ENCODE assay signal across 8 cellular contexts in the genomic region with DNA sequence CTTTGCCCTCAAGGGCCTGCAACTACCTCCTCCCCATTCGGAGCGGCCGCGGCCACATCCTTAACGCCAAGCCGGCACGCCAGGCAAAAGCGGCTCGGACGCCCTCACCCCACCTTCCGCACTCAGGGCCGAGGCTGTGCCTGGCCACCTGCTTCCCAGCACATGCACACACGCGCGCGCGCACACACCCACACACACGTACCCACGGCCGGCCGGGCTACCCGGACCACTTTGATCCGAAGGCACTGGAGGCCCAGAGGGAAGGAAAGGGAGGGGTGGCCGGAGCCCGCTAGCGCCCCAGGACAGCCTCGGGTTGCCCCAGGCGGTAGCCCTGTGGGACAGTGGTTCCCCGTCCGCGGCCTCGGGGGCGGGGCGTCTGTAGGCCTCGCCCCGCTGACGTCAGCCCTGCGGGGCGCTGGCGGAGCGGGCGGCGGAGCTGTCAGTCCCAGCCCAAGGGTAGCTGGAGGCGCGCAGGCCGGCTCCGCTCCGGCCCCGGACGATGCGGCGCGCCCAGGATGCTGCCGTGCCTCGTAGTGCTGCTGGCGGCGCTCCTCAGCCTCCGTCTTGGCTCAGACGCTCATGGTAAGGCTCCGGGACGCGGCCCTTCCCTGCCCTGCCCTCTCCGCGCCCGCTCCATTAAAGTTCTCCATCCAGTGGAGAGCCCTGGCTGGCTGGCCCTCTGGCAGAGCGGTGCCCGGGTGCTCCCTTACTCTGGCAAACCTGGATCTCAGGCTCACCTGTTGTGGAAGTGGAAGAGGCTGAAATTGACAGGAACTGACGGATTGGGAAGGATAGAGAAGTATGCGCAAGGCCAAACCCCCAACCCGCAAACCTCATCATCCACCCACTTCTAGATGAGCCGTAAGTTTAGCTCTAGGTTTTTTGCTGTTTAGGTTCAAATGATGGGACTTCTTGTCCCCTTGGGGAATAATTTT. TPM values are rescaled to one million over a fixed set of nuclear protein-coding genes. Genes with fewer than 3 reads are reported as not detected.
DNase-seq lines count a peak whose midpoint lies in the region; ATAC-seq and TF ChIP-seq lines count a peak whose summit lies in the region.

IL10RA (plus strand) TSS at position 442 of the 935 bp plus-strand sequence; CDS start at position 516, 74 bp downstream.

- H3K9me3 Mint-ChIP-seq in activated T-helper 17 cell treated with anti-CD3 and anti-CD28 coated beads, Interleukin-2, amount 50 U/mL, for 72 hours: no peaks in the 10 kb centered on the region

- peak within 1 kb of the TSS; percentile 90 for H3K4me3 Mint-ChIP-seq in activated T-helper 17 cell treated with anti-CD3 and anti-CD28 coated beads, Interleukin-2, amount 50 U/mL, for 72 hours

- H3F3A ChIP-seq in OCI-LY1 (ENCODE audit: insufficient read depth, low read length): no peaks in the 10 kb centered on the region

- H4K20me1 ChIP-seq in OCI-LY1 (ENCODE audit: insufficient read depth, low read length): no peaks in the 10 kb centered on the region

- H3K79me2 ChIP-seq in OCI-LY1 (ENCODE audit: insufficient read depth, low read length): no peaks in the 10 kb centered on the region

- no peaks in the 10 kb centered on the region for H3K27me3 Mint-ChIP-seq in activated T-helper 17 cell treated with anti-CD3 and anti-CD28 coated beads, Interleukin-2, amount 50 U/mL, for 72 hours

- in situ Hi-C loops in GM18951 (cut with MboI; ENCODE audit: low sequenced_read_pairs, unreplicated experiment): no loop called here

- no peaks in the 10 kb centered on the region; the same call in 1 of the 2 replicates for H3K36me3 ChIP-seq in OCI-LY1 (ENCODE audit: insufficient read depth, low read length)
- no peaks in the 10 kb centered on the region for H3K36me3 ChIP-seq in gastroesophageal sphincter

- TF ChIP-seq CTCF in OCI-LY1 (IDR thresholded peaks at IDR 0.05; ENCODE audit: low read length) (no peak), gastroesophageal sphincter (IDR thresholded peaks at IDR 0.05) (peak in 2 of 4 experiments; percentile 9 to 22)

- peak; percentile 93 for TF ChIP-seq POLR2A in GM18951 (IDR thresholded peaks at IDR 0.05; ENCODE audit: extremely low read depth, insufficient read depth, insufficient read length)
- TF ChIP-seq POLR2A in gastroesophageal sphincter (IDR thresholded peaks at IDR 0.05): peak; percentile 70 to 82

- H3K4me1 ChIP-seq in OCI-LY1 (ENCODE audit: insufficient read depth, low read length, severe bottlenecking) (peaks cover 18% of the 10 kb centered on the region), gastroesophageal sphincter (peaks cover 0 to 37% (median 3%) of the 10 kb centered on the region in 3 donors)

- peak within 1 kb of the TSS; percentile 91 for H3K27ac Mint-ChIP-seq in activated T-helper 17 cell treated with anti-CD3 and anti-CD28 coated beads, Interleukin-2, amount 50 U/mL, for 72 hours

- no peak within 1 kb of the TSS for H3K27ac ChIP-seq in OCI-LY1 (ENCODE audit: low read depth, low read length, poor library complexity, severe bottlenecking)
- H3K27ac ChIP-seq in gastroesophageal sphincter: peak within 1 kb of the TSS in 3 of 4 donors; percentile 68 to 78 (median 76)

- H2AFZ ChIP-seq in OCI-LY1 (ENCODE audit: low read length): no peak within 1 kb of the TSS

- peak within 1 kb of the TSS; percentile 79 for H3K4me2 ChIP-seq in OCI-LY1 (ENCODE audit: low read length)

- H3K9me2 ChIP-seq in OCI-LY1 (ENCODE audit: low read depth, low read length): no peaks in the 10 kb centered on the region

- H3K27me3 ChIP-seq in OCI-LY1 (ENCODE audit: insufficient read depth, low read length) (no peaks in the 10 kb centered on the region), gastroesophageal sphincter (peaks cover 11% of the 10 kb centered on the region)

- H3K9me3 ChIP-seq in OCI-LY1 (ENCODE audit: low read length) (no peaks in the 10 kb centered on the region), gastroesophageal sphincter (no peaks in the 10 kb centered on the region)

- DNase-seq in C1 segment of cervical spinal cord (lab: John Stamatoyannopoulos, UW) (peak in 12 of 14 donors; percentile 26 to 82 (median 66)), non-pigmented ciliary epithelial cell (ENCODE audit: low read depth) (peak; percentile 6), superior temporal gyrus (ENCODE audit: extremely low spot score) (peak; percentile 80)

- ATAC-seq in HG03280 (IDR thresholded peaks at IDR 0.05; ENCODE audit: unreplicated experiment) (peak; percentile 88), gastroesophageal sphincter (peak; percentile 98)
- peak; percentile 84 for ATAC-seq in activated T-helper 17 cell treated with anti-CD3 and anti-CD28 coated beads, Interleukin-2, amount 50 U/mL, for 72 hours (replicated peaks)

- peaks cover 66% of the 10 kb centered on the region for H3K36me3 Mint-ChIP-seq in activated T-helper 17 cell treated with anti-CD3 and anti-CD28 coated beads, Interleukin-2, amount 50 U/mL, for 72 hours (ENCODE audit: low read depth)

- H3K9ac ChIP-seq in OCI-LY1 (ENCODE audit: low read length): peak within 1 kb of the TSS; percentile 53; the same call in 1 of the 2 replicates

- peak within 1 kb of the TSS; percentile 62 for H3K4me3 ChIP-seq in OCI-LY1 (ENCODE audit: low read depth, low read length, poor library complexity, severe bottlenecking)
- peak within 1 kb of the TSS; percentile 31 to 60 for H3K4me3 ChIP-seq in gastroesophageal sphincter

- 39 to 41% methylated on average over 4 of the region's 71 CpGs for WGBS in gastroesophageal sphincter (ENCODE audit: low coverage in 1 of 2), 2 donors

- TF ChIP-seq EP300 in gastroesophageal sphincter (IDR thresholded peaks at IDR 0.05): no peak

- H3K4me1 Mint-ChIP-seq in activated T-helper 17 cell treated with anti-CD3 and anti-CD28 coated beads, Interleukin-2, amount 50 U/mL, for 72 hours: peaks cover 42% of the 10 kb centered on the region

RNA-seq across cellular contexts. Expression of gene IL10RA, which starts in this region (rescaled TPM):
- total RNA-seq in activated T-helper 17 cell treated with anti-CD3 and anti-CD28 coated beads, Interleukin-2, amount 50 U/mL, for 72 hours: 100 to 1,000 TPM in 1 of 2 donors, 10 to 100 TPM in 1; 63.0 to 108 TPM
- total RNA-seq in gastroesophageal sphincter: 10 to 100 TPM; 16.7 to 37.3 (median 24.3) TPM

Comparison
In these comparisons a context has a peak if more than half of its experiments do, and no peak if none do; other contexts are left out.
1. DNase-seq: peak in every context shown above with its lines; median percentile 80 in superior temporal gyrus; 66 in C1 segment of cervical spinal cord; 6 in non-pigmented ciliary epithelial cell.